In genomic region chr12:40254455-40255085, GRCh38 we compare ENCODE assay signal across 23 cellular contexts. TPM values are rescaled to one million over a fixed set of nuclear protein-coding genes. Genes with fewer than 3 reads are reported as not detected.
"Had no signal": no experiment of that assay in that cellular context is flagged by ENCODE, and none has a peak within 500 bp of the region (broad histone marks: within the 10 kb centered on the region; RNA-seq: fewer than 3 reads in every experiment).

No MANE protein-coding gene starts in this region.

- ATAC-seq: activated naive CD4-positive, alpha-beta T cell treated with anti-CD3 and anti-CD28 coated beads, Interleukin-2, amount 50 U/mL, for 72 hours; activated T-cell treated with anti-CD3 and anti-CD28 coated beads, Interleukin-2, amount 50 U/mL, for 72 hours; left cardiac atrium; naive thymus-derived CD8-positive, alpha-beta T cell; psoas muscle had no signal

- H3K4me3 Mint-ChIP-seq: activated T-cell treated with anti-CD3 and anti-CD28 coated beads, Interleukin-2, amount 50 U/mL, for 72 hours; naive thymus-derived CD8-positive, alpha-beta T cell; neural crest cell; T-helper 2 cell treated with Interferon-gamma antibody and Interleukin-4, amounts not matched to agents 5 μg/mL and 100 μg/mL, for 36 hours had no signal

- H3K27me3 ChIP-seq: suprapubic skin, tibial artery had no signal

- H3K4me1 ChIP-seq: parathyroid adenoma, psoas muscle, suprapubic skin, tibial artery had no signal

- H3K27ac ChIP-seq: epithelial cell of prostate, parathyroid adenoma, psoas muscle, suprapubic skin, tibial artery had no signal

- H3K4me3 ChIP-seq: psoas muscle, suprapubic skin, tibial artery had no signal

- H3K9ac ChIP-seq: parathyroid adenoma had no signal

- H2AFZ ChIP-seq: parathyroid adenoma had no signal

- H3K36me3 Mint-ChIP-seq: activated naive CD4-positive, alpha-beta T cell treated with anti-CD3 and anti-CD28 coated beads, Interleukin-2, amount 50 U/mL, for 72 hours; naive thymus-derived CD8-positive, alpha-beta T cell had no signal

- H3K27ac Mint-ChIP-seq: activated naive CD4-positive, alpha-beta T cell treated with anti-CD3 and anti-CD28 coated beads, Interleukin-2, amount 50 U/mL, for 72 hours; activated T-cell treated with anti-CD3 and anti-CD28 coated beads, Interleukin-2, amount 50 U/mL, for 72 hours; naive thymus-derived CD8-positive, alpha-beta T cell; T-helper 2 cell treated with Interferon-gamma antibody and Interleukin-4, amounts not matched to agents 5 μg/mL and 100 μg/mL, for 36 hours had no signal

- DNase-seq: activated CD4-positive, alpha-beta T cell treated with anti-CD3 and anti-CD28 coated beads for 4 hours; activated CD4-positive, alpha-beta T cell treated with anti-CD3 and anti-CD28 coated beads, Interleukin-2, amount 50 U/mL, for 4 hours; activated naive CD4-positive, alpha-beta T cell; activated T-cell treated with anti-CD3 and anti-CD28 coated beads for 4 hours; activated T-cell treated with anti-CD3 and anti-CD28 coated beads, Interleukin-2, amount 50 U/mL, for 72 hours; dermis blood vessel endothelial cell; effector CD4-positive, alpha-beta T cell; head of caudate nucleus; hippocampal formation; left cardiac atrium; mammary epithelial cell; midbrain; naive thymus-derived CD8-positive, alpha-beta T cell; occipital lobe; psoas muscle; stimulated activated naive CD4-positive, alpha-beta T cell; tibial artery had no signal

- H3K9me3 Mint-ChIP-seq: neural crest cell; T-helper 2 cell treated with Interferon-gamma antibody and Interleukin-4, amounts not matched to agents 5 μg/mL and 100 μg/mL, for 36 hours had no signal

- H3K4me1 Mint-ChIP-seq: naive thymus-derived CD8-positive, alpha-beta T cell; neural crest cell had no signal

- H3K9me3 ChIP-seq: psoas muscle, suprapubic skin, tibial artery had no signal

RNA-seq across cellular contexts. Expression of gene LRRK2, which starts 29.8 kb away (rescaled TPM):
- total RNA-seq: activated naive CD4-positive, alpha-beta T cell treated with anti-CD3 and anti-CD28 coated beads, Interleukin-2, amount 50 U/mL, for 72 hours; activated T-cell treated with anti-CD3 and anti-CD28 coated beads, Interleukin-2, amount 50 U/mL, for 72 hours had no signal
